8 cellular contexts compared by ENCODE assay signal in genomic region chr15:90233701-90234518, GRCh38. TPM values are rescaled to one million over a fixed set of nuclear protein-coding genes. Genes with fewer than 3 reads are reported as not detected.
DNase-seq lines count a peak whose midpoint lies in the region; ATAC-seq and TF ChIP-seq lines count a peak whose summit lies in the region.

CIB1 (minus strand) TSS chr15:90233941; CDS start chr15:90233885, 56 bp downstream.
GDPGP1 (plus strand) TSS chr15:90234209; CDS start chr15:90240909, 6,700 bp downstream.

- peaks cover 0 to 22% of the 10 kb centered on the region in 2 donors for H3K4me1 ChIP-seq in ascending aorta
- peaks cover 2% of the 10 kb centered on the region for H3K4me1 ChIP-seq in right cardiac atrium (ENCODE audit: control insufficient read depth, insufficient read depth, low read length)
- peaks cover 47% of the 10 kb centered on the region for H3K4me1 ChIP-seq in vagina

- H3K27ac Mint-ChIP-seq in T-helper 2 cell treated with Interferon-gamma antibody and Interleukin-4, amounts not matched to agents 5 μg/mL and 100 μg/mL, for 36 hours, result peak within 1 kb of the TSS; percentile 95

- H3K36me3 ChIP-seq in ascending aorta, result peaks cover 19 to 46% of the 10 kb centered on the region in 2 donors
- H3K36me3 ChIP-seq in vagina, result peaks cover 0 to 24% of the 10 kb centered on the region in 2 donors

- peak within 1 kb of the TSS; percentile 91 to 92 for H3K4me3 ChIP-seq in ascending aorta
- peak within 1 kb of the TSS; percentile 88 for H3K4me3 ChIP-seq in right cardiac atrium (ENCODE audit: low read length)
- H3K4me3 ChIP-seq in vagina, result peak within 1 kb of the TSS; percentile 70 to 98

- no peaks in the 10 kb centered on the region for H3K9me3 ChIP-seq in ascending aorta
- no peaks in the 10 kb centered on the region for H3K9me3 ChIP-seq in right cardiac atrium (ENCODE audit: control insufficient read depth, low read length)
- no peaks in the 10 kb centered on the region for H3K9me3 ChIP-seq in vagina

- H3K27ac ChIP-seq in ascending aorta, result peak within 1 kb of the TSS; percentile 95 to 96
- peak within 1 kb of the TSS; percentile 78 for H3K27ac ChIP-seq in right cardiac atrium (ENCODE audit: low read length)
- H3K27ac ChIP-seq in vagina, result peak within 1 kb of the TSS; percentile 83

- under 1% methylated on average over 81 of the region's 81 CpGs for WGBS in right cardiac atrium

- peak in 1 of 2 donors; percentile 66 for TF ChIP-seq POLR2A in vagina (IDR thresholded peaks at IDR 0.05)

- peak within 1 kb of the TSS; percentile 96 for H3K4me3 Mint-ChIP-seq in T-helper 2 cell treated with Interferon-gamma antibody and Interleukin-4, amounts not matched to agents 5 μg/mL and 100 μg/mL, for 36 hours

- TF ChIP-seq CTCF in ascending aorta (IDR thresholded peaks at IDR 0.05) (no peak), vagina (IDR thresholded peaks at IDR 0.05) (no peak)

- no peaks in the 10 kb centered on the region for H3K9me3 Mint-ChIP-seq in T-helper 2 cell treated with Interferon-gamma antibody and Interleukin-4, amounts not matched to agents 5 μg/mL and 100 μg/mL, for 36 hours

- peaks cover 53% of the 10 kb centered on the region for H3K36me3 Mint-ChIP-seq in T-helper 2 cell treated with Interferon-gamma antibody and Interleukin-4, amounts not matched to agents 5 μg/mL and 100 μg/mL, for 36 hours (ENCODE audit: low read depth)

- peaks cover 39% of the 10 kb centered on the region for H3K4me1 Mint-ChIP-seq in T-helper 2 cell treated with Interferon-gamma antibody and Interleukin-4, amounts not matched to agents 5 μg/mL and 100 μg/mL, for 36 hours (ENCODE audit: low read depth)

- intact Hi-C loops in ascending aorta (cut with DNase I), result loop anchor here (1.0 to 10.0 kb wide), 7 partner anchors 15 to 569 kb away; partner anchors contain the start of genes IDH2, NGRN, TTLL13 and ZNF710
- intact Hi-C loops in right cardiac atrium (cut with DNase I), result no loop called here
- intact Hi-C loops in vagina (cut with DNase I), result no loop called here

- ATAC-seq in GM18508 (IDR thresholded peaks at IDR 0.05; ENCODE audit: insufficient read depth, unreplicated experiment), result peak; percentile 42
- peak; percentile 89 for ATAC-seq in HG02981 (IDR thresholded peaks at IDR 0.05; ENCODE audit: unreplicated experiment)
- ATAC-seq in right cardiac atrium, result peak; percentile 96

- peak; percentile 66 for DNase-seq in NCI-H2029 (lab: John Stamatoyannopoulos, UW)
- peak; percentile 98 for DNase-seq in T-helper 2 cell treated with Interferon-gamma antibody and Interleukin-4, amounts not matched to agents 5 μg/mL and 100 μg/mL, for 36 hours (ENCODE audit: low spot score)
- peak; percentile 91 to 98 for DNase-seq in ascending aorta (ENCODE audit: low spot score in 2 of 2)
- DNase-seq in right cardiac atrium, result peak; percentile 98 to 99 (median 99)
- peak; percentile 98 for DNase-seq in putamen (ENCODE audit: low spot score)
- DNase-seq in vagina (ENCODE audit: extremely low spot score in 2 of 2), result peak in 1 of 2 donors; percentile 97

- H3K27me3 Mint-ChIP-seq in T-helper 2 cell treated with Interferon-gamma antibody and Interleukin-4, amounts not matched to agents 5 μg/mL and 100 μg/mL, for 36 hours (ENCODE audit: low read depth), result no peaks in the 10 kb centered on the region

- H3K27me3 ChIP-seq in ascending aorta, result no peaks in the 10 kb centered on the region
- H3K27me3 ChIP-seq in right cardiac atrium (ENCODE audit: control insufficient read depth, insufficient read depth), result no peaks in the 10 kb centered on the region
- H3K27me3 ChIP-seq in vagina, result no peaks in the 10 kb centered on the region

RNA-seq across cellular contexts. Expression of gene CIB1, which starts in this region (rescaled TPM):
- total RNA-seq in ascending aorta, result 50.9 TPM
- total RNA-seq in right cardiac atrium, result 10 to 100 TPM; 69.5 to 70.7 (median 70.1) TPM
- polyA plus RNA-seq in right cardiac atrium, result 95.8 TPM
- 42.7 TPM for total RNA-seq in vagina

RNA-seq across cellular contexts. Expression of gene GDPGP1, which starts in this region (rescaled TPM):
- 2.2 TPM for total RNA-seq in ascending aorta
- 10 to 100 TPM; 10.6 to 20.5 (median 15.6) TPM for total RNA-seq in right cardiac atrium
- polyA plus RNA-seq in right cardiac atrium, result 6.5 TPM
- 4.9 TPM for total RNA-seq in vagina

Comparison
In these comparisons a context has a peak if more than half of its experiments do, and no peak if none do; other contexts are left out.
1. ATAC-seq: peak in every context shown above with its lines; median percentile 96 in right cardiac atrium; 89 in HG02981; 42 in GM18508.